In genomic region chr6:35590622-35591066, GRCh38 we compare ENCODE assay signal across 13 cellular contexts.
DNase-seq lines count a peak whose midpoint lies in the region; ATAC-seq and TF ChIP-seq lines count a peak whose summit lies in the region.
"Had no signal": no experiment of that assay in that cellular context is flagged by ENCODE, and none has a peak within 500 bp of the region (broad histone marks: within the 10 kb centered on the region; RNA-seq: fewer than 3 reads in every experiment).

No MANE protein-coding gene starts in this region.

- no peak for ATAC-seq in HG03139 (IDR thresholded peaks at IDR 0.05; ENCODE audit: unreplicated experiment)
- ATAC-seq: natural killer cell had no signal

- no peaks in the 10 kb centered on the region for H3K9me2 ChIP-seq in SK-N-SH

- POLR2A ChIA-PET in SK-N-SH (lab: Yijun Ruan, JAX): no interaction called here

- H2AFZ ChIP-seq in SK-N-SH (ENCODE audit: low read depth): no peak overlapping the region

- H3K4me1 Mint-ChIP-seq in activated naive CD4-positive, alpha-beta T cell treated with anti-CD3 and anti-CD28 coated beads, Interleukin-2, amount 50 U/mL, for 24 hours: peaks cover 97% of the 10 kb centered on the region

- no peaks in the 10 kb centered on the region for H3K9me3 Mint-ChIP-seq in activated naive CD4-positive, alpha-beta T cell treated with anti-CD3 and anti-CD28 coated beads, Interleukin-2, amount 50 U/mL, for 24 hours
- H3K9me3 Mint-ChIP-seq: natural killer cell had no signal

- no peaks in the 10 kb centered on the region for H3K79me2 ChIP-seq in SK-N-SH (ENCODE audit: insufficient read depth)

- no peak for TF ChIP-seq CTCF in neutrophil (IDR thresholded peaks at IDR 0.05)
- TF ChIP-seq CTCF in uterus (IDR thresholded peaks at IDR 0.05): no peak
- TF ChIP-seq CTCF in SK-N-SH (IDR thresholded peaks at IDR 0.05): no peak

- peak overlapping the region; percentile 54 for H3K27ac ChIP-seq in neutrophil
- peak overlapping the region; percentile 92 to 98 for H3K27ac ChIP-seq in uterus
- no peak overlapping the region for H3K27ac ChIP-seq in SK-N-SH (ENCODE audit: low read depth in 2 of 2, low read length in 1 of 2)

- no peaks in the 10 kb centered on the region for H4K20me1 ChIP-seq in SK-N-SH (ENCODE audit: insufficient read depth)

- WGBS in SK-N-SH (ENCODE audit: low lambda C conversion rate): 92% methylated on average over 6 of the region's 6 CpGs

- CTCF ChIA-PET in SK-N-SH (lab: Yijun Ruan, JAX): interaction anchor here (0.7 to 16.4 kb wide), 9 partner anchors 12 to 1839 kb away, joined by 3 to 271 read pairs (median 3); partner anchors contain the start of genes ARMC12 and TEAD3

- H3K27me3 ChIP-seq in neutrophil (no peaks in the 10 kb centered on the region), uterus (no peaks in the 10 kb centered on the region), SK-N-SH (ENCODE audit: insufficient read depth) (no peaks in the 10 kb centered on the region)

- H3K27me3 Mint-ChIP-seq in activated naive CD4-positive, alpha-beta T cell treated with anti-CD3 and anti-CD28 coated beads, Interleukin-2, amount 50 U/mL, for 24 hours: no peaks in the 10 kb centered on the region

- peak in 1 of 2 donors; percentile 32 for TF ChIP-seq POLR2A in uterus (IDR thresholded peaks at IDR 0.05)

- no peak for DNase-seq in activated naive CD4-positive, alpha-beta T cell (lab: John Stamatoyannopoulos, UW)
- DNase-seq in head of caudate nucleus: peak in 28 of 42 donors; percentile 13 to 68 (median 40)
- DNase-seq in uterus: peak; percentile 79 to 92
- no peak for DNase-seq in NOMO-1 treated with DMSO at 0.1 percent for 48 hours (lab: John Stamatoyannopoulos, UW; ENCODE audit: unreplicated experiment)
- no peak for DNase-seq in SK-N-SH
- DNase-seq: activated effector memory CD4-positive, alpha-beta T cell treated with anti-CD3 and anti-CD28 coated beads, Interleukin-2, amount 50 U/mL, for 16 hours; KBM-7; natural killer cell; NCI-H446; T-helper 1 cell had no signal

- H3K4me2 ChIP-seq in SK-N-SH: no peak overlapping the region

- no peaks in the 10 kb centered on the region for H3K9me3 ChIP-seq in neutrophil
- no peaks in the 10 kb centered on the region for H3K9me3 ChIP-seq in uterus
- H3K9me3 ChIP-seq in SK-N-SH: no peaks in the 10 kb centered on the region

- no peak overlapping the region for H3K9ac ChIP-seq in SK-N-SH

- no peak for TF ChIP-seq EP300 in SK-N-SH (IDR thresholded peaks at IDR 0.05; ENCODE audit: borderline replicate concordance in 1 of 2, low read depth in 1 of 2, low read length in 1 of 2)

- no peak overlapping the region for H3K4me3 Mint-ChIP-seq in activated naive CD4-positive, alpha-beta T cell treated with anti-CD3 and anti-CD28 coated beads, Interleukin-2, amount 50 U/mL, for 24 hours
- H3K4me3 Mint-ChIP-seq: natural killer cell had no signal

- intact Hi-C loops in head of caudate nucleus (cut with DNase I): no loop called here
- intact Hi-C loops in uterus (cut with DNase I; ENCODE audit: low total_unique reads): no loop called here

- H3K4me1 ChIP-seq in neutrophil (ENCODE audit: control insufficient read depth in 1 of 2, insufficient read depth in 1 of 2, low read depth in 1 of 2, low read length in 1 of 2): peaks cover 41 to 44% of the 10 kb centered on the region in 2 experiments
- H3K4me1 ChIP-seq in uterus: peaks cover 11 to 23% of the 10 kb centered on the region in 2 donors
- peaks cover 0 to 13% of the 10 kb centered on the region in 2 experiments; a peak in 1 of 4 replicates for H3K4me1 ChIP-seq in SK-N-SH (ENCODE audit: control insufficient read depth in 1 of 2, insufficient read depth in 2 of 2, low read depth in 1 of 2, low read length in 1 of 2)

- H3K27ac Mint-ChIP-seq in activated naive CD4-positive, alpha-beta T cell treated with anti-CD3 and anti-CD28 coated beads, Interleukin-2, amount 50 U/mL, for 24 hours: peak overlapping the region; percentile 84

- H3F3A ChIP-seq in SK-N-SH (replicated peaks; ENCODE audit: insufficient read depth): peaks cover 2% of the 10 kb centered on the region

- peaks cover 28% of the 10 kb centered on the region for H3K36me3 Mint-ChIP-seq in activated naive CD4-positive, alpha-beta T cell treated with anti-CD3 and anti-CD28 coated beads, Interleukin-2, amount 50 U/mL, for 24 hours

- H3K36me3 ChIP-seq in neutrophil (no peaks in the 10 kb centered on the region), uterus (no peaks in the 10 kb centered on the region), SK-N-SH (replicated peaks in 1 of 2; ENCODE audit: control insufficient read depth in 1 of 2, insufficient read depth in 2 of 2, low read length in 1 of 2) (no peaks in the 10 kb centered on the region)

- H3K4me3 ChIP-seq in neutrophil (ENCODE audit: low read depth in 1 of 2, low read length in 1 of 2) (no peak overlapping the region), uterus (no peak overlapping the region), SK-N-SH (ENCODE audit: low read depth in 2 of 2, low read length in 1 of 2) (no peak overlapping the region)

- no peak for TF ChIP-seq RAD21 in SK-N-SH (IDR thresholded peaks at IDR 0.05; ENCODE audit: low read length)

TF ChIP-seq in SK-N-SH, 30 proteins besides CTCF, POLR2A, EP300 and RAD21:
- TF ChIP-seq JUND (IDR thresholded peaks at IDR 0.05): no peak
- TF ChIP-seq NRF1 (IDR thresholded peaks at IDR 0.05; ENCODE audit: low read depth, low read length): no peak
- no peak for TF ChIP-seq RXRA (IDR thresholded peaks at IDR 0.05; ENCODE audit: borderline replicate concordance, low read depth)
- no peak for TF ChIP-seq SIN3A (IDR thresholded peaks at IDR 0.05; ENCODE audit: borderline replicate concordance, low read depth, low read length)
- no peak for TF ChIP-seq RFX5 (IDR thresholded peaks at IDR 0.05; ENCODE audit: low read length)
- TF ChIP-seq TCF12 (IDR thresholded peaks at IDR 0.05): no peak
- TF ChIP-seq USF1 (IDR thresholded peaks at IDR 0.05; ENCODE audit: borderline replicate concordance, low read depth): no peak
- TF ChIP-seq MXI1 (IDR thresholded peaks at IDR 0.05; ENCODE audit: low read depth, low read length): no peak
- no peak for TF ChIP-seq NFIC (IDR thresholded peaks at IDR 0.05; ENCODE audit: borderline replicate concordance)
- no peak for TF ChIP-seq REST (IDR thresholded peaks at IDR 0.05; ENCODE audit: low read depth, low read length)
- TF ChIP-seq PBX3 (IDR thresholded peaks at IDR 0.05): no peak
- TF ChIP-seq CHD2 (IDR thresholded peaks at IDR 0.05; ENCODE audit: low read length, partially characterized antibody): no peak

Comparison
In these comparisons a context has a peak if more than half of its experiments do, and no peak if none do; other contexts are left out.
1. DNase-seq: peak in head of caudate nucleus (28 of 42) and uterus (2 of 2); none in activated naive CD4-positive, alpha-beta T cell (0 of 4), NOMO-1 treated with DMSO at 0.1 percent for 48 hours (single experiment) and SK-N-SH (single experiment).
2. H3K27ac ChIP-seq: peak in neutrophil (single experiment) and uterus (2 of 2); none in SK-N-SH (0 of 2).